Comparison of ENCODE assay signal across 18 cellular contexts in the genomic region with DNA sequence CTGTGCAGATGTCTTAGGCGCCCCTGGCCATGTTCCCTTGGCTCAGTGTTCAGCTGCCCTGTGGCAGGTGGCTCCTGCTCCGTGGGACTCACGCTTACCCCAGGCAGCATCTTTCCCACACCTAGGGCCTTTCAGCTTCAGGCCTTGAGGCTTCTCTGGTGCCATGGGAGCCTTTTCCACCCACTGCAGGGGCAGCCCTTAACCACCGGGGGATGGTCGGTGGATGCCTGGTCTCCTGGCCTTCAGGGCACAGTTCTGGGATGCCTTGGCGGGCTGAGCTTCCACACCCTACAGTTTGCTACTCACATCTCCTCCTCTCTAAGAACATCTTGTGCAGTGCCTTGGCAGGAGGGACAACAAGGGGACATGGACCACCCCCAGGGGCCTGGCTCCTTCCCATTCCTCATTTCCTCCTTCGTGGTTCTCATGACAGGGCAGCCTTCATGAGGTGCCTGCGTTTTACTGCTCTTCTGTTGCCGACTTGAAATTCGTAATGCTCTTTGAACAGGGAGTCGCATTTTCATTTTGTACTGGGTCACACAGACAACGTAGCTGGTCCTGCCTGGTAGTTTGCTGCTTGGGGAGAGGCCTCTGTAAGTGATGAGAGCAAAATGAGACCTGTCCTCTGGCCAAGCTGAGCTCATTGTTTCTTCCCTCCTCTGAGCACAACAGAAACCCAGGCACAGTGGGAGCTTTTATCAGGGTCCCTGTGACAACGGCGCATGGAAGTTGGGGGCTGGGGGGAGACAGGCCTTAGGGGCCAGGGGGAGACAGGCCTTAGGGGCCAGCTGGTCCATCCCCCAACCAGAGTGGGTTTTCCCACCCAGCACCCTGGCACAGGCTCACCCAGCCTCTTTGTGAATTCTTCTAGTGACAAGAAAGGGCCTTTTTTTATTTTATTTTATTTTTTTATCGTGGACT.
A peak's percentile ranks its signal among the peaks of the same experiment; 100 is the strongest.
DNase-seq lines count a peak whose midpoint lies in the region; ATAC-seq and TF ChIP-seq lines count a peak whose summit lies in the region.
"Had no signal": no experiment of that assay in that cellular context is flagged by ENCODE, and none has a peak within 500 bp of the region (broad histone marks: within the 10 kb centered on the region; RNA-seq: fewer than 3 reads in every experiment).

No MANE protein-coding gene starts in this region.

- H3K4me3 ChIP-seq in CD8-positive, alpha-beta T cell (ENCODE audit: low read depth, low read length): no peak overlapping the region
- H3K4me3 ChIP-seq in dorsolateral prefrontal cortex (peak overlapping the region in 3 of 59 donors; percentile 9 to 18 (median 11)), neuronal stem cell (ENCODE audit: low read length in 2 of 2) (no peak overlapping the region), stomach (no peak overlapping the region)
- H3K4me3 ChIP-seq: esophagus squamous epithelium, GM23248, psoas muscle had no signal

- H2BK15ac ChIP-seq in neuronal stem cell (ENCODE audit: low read length): no peak overlapping the region

- no peak overlapping the region for H2BK5ac ChIP-seq in neuronal stem cell (ENCODE audit: low read length)

- no peak for DNase-seq in CD8-positive, alpha-beta T cell
- DNase-seq in NCI-H69 (lab: John Stamatoyannopoulos, UW) (peak; percentile 50), dorsolateral prefrontal cortex (peak in 7 of 10 donors; percentile 55 to 78 (median 66)), neuronal stem cell (ENCODE audit: low spot score) (no peak), 8988T (no peak), stomach (no peak)
- DNase-seq: activated CD4-positive, alpha-beta T cell treated with anti-CD3 and anti-CD28 coated beads, Interleukin-2, amount 50 U/mL, for 4 hours; central memory CD4-positive, alpha-beta T cell; effector CD4-positive, alpha-beta T cell; esophagus squamous epithelium; GF-D8; MM.1S; NCI-H1694 treated with DMSO at 0.1 percent for 48 hours; NCI-H510A had no signal

- peak overlapping the region; percentile 16 for H3K18ac ChIP-seq in neuronal stem cell (ENCODE audit: low read length)

- H3K23ac ChIP-seq in neuronal stem cell (ENCODE audit: low read depth, low read length, poor library complexity): no peak overlapping the region

- H3K27me3 ChIP-seq in CD8-positive, alpha-beta T cell (ENCODE audit: insufficient read depth, low read length): no peaks in the 10 kb centered on the region
- H3K27me3 ChIP-seq in dorsolateral prefrontal cortex (no peaks in the 10 kb centered on the region), neuronal stem cell (ENCODE audit: control insufficient read depth in 3 of 3, insufficient read depth in 3 of 3, low read depth in 1 of 3, low read length in 3 of 3) (peaks cover 0 to 4% (median 0%) of the 10 kb centered on the region in 3 experiments), stomach (no peaks in the 10 kb centered on the region)

- no peak overlapping the region for H3K4me3 Mint-ChIP-seq in CD8-positive, alpha-beta T cell

- H3K27me3 Mint-ChIP-seq in CD8-positive, alpha-beta T cell (ENCODE audit: low read depth): no peaks in the 10 kb centered on the region

- no peak overlapping the region for H4K91ac ChIP-seq in neuronal stem cell (ENCODE audit: low read depth, low read length, poor library complexity)

- CTCF ChIA-PET in CD8-positive, alpha-beta T cell (lab: Charles Lee): interaction anchor here (0.9 kb wide), 1 partner anchor 9 kb away, joined by 3 read pairs; no protein-coding TSS in a partner anchor

- POLR2A ChIA-PET in CD8-positive, alpha-beta T cell (lab: Charles Lee): no interaction called here

- no peaks in the 10 kb centered on the region for H3K36me3 Mint-ChIP-seq in CD8-positive, alpha-beta T cell

- H3K4me2 ChIP-seq in neuronal stem cell (ENCODE audit: insufficient read depth, low read length, poor library complexity, severe bottlenecking): no peak overlapping the region

- ATAC-seq in CD8-positive, alpha-beta T cell: no peak
- no peak for ATAC-seq in GM18861 (IDR thresholded peaks at IDR 0.05; ENCODE audit: unreplicated experiment)
- ATAC-seq in HG03442 (IDR thresholded peaks at IDR 0.05; ENCODE audit: unreplicated experiment): no peak
- ATAC-seq: psoas muscle had no signal

- no peak overlapping the region for H3K4ac ChIP-seq in neuronal stem cell (ENCODE audit: low read length)

- H3K79me1 ChIP-seq in neuronal stem cell (ENCODE audit: low read depth, low read length): no peaks in the 10 kb centered on the region

- H3K14ac ChIP-seq in neuronal stem cell (ENCODE audit: low read length): no peak overlapping the region

- no peak overlapping the region for H3K9ac ChIP-seq in neuronal stem cell (ENCODE audit: low read depth, low read length, poor library complexity)
- H3K9ac ChIP-seq: GM23248 had no signal

- peak overlapping the region; percentile 56 for H2AFZ ChIP-seq in neuronal stem cell (ENCODE audit: low read length)
- H2AFZ ChIP-seq: GM23248 had no signal

- H3K9me3 Mint-ChIP-seq in CD8-positive, alpha-beta T cell: no peaks in the 10 kb centered on the region

- TF ChIP-seq POLR2A in stomach (IDR thresholded peaks at IDR 0.05): no peak

- intact Hi-C loops in CD8-positive, alpha-beta T cell (cut with DNase I, micrococcal nuclease): no loop called here
- intact Hi-C loops in dorsolateral prefrontal cortex (cut with DNase I): loop anchor here (2.0 to 5.0 kb wide), 4 partner anchors 35 to 93 kb away; a partner anchor contains a TSS
- intact Hi-C loops in stomach (cut with DNase I; ENCODE audit: low total_unique reads): no loop called here

- TF ChIP-seq CTCF in CD8-positive, alpha-beta T cell (IDR thresholded peaks at IDR 0.05): no peak
- TF ChIP-seq CTCF in dorsolateral prefrontal cortex (IDR thresholded peaks at IDR 0.05 in 54 of 56, conservative IDR thresholded peaks at IDR 0.05 in 2 of 56; ENCODE audit: low read depth in 1 of 56, partially characterized antibody in 56 of 56): peak in 2 of 56 donors; percentile 5 to 14
- TF ChIP-seq CTCF in stomach (IDR thresholded peaks at IDR 0.05): no peak

- TF ChIP-seq EP300 in stomach (IDR thresholded peaks at IDR 0.05): no peak

- no CpG with 5 or more reads among the region's 15 CpGs for WGBS in neuronal stem cell (ENCODE audit: extremely low coverage in 2 of 2, insufficient read length in 2 of 2, insufficient replicate concordance in 1 of 2), 2 donors
- WGBS in stomach, 5 donors: 88 to 94% (median 93%) methylated on average over 13 to 15 of the region's 15 CpGs

- H3K36me3 ChIP-seq in CD8-positive, alpha-beta T cell (ENCODE audit: insufficient read depth, low read length): no peaks in the 10 kb centered on the region
- H3K36me3 ChIP-seq in neuronal stem cell (replicated peaks in 1 of 2; ENCODE audit: control insufficient read depth in 2 of 2, insufficient read depth in 2 of 2, low read length in 2 of 2): no peaks in the 10 kb centered on the region
- no peaks in the 10 kb centered on the region for H3K36me3 ChIP-seq in stomach
- H3K36me3 ChIP-seq: esophagus squamous epithelium had no signal

- peak overlapping the region; percentile 82 for H3K27ac Mint-ChIP-seq in CD8-positive, alpha-beta T cell

- H2AK5ac ChIP-seq in neuronal stem cell (ENCODE audit: low read depth, low read length): peak overlapping the region; percentile 62

- H4K8ac ChIP-seq in neuronal stem cell (ENCODE audit: low read depth, low read length): peak overlapping the region; percentile 57

- H3K4me1 ChIP-seq in CD8-positive, alpha-beta T cell (ENCODE audit: insufficient read depth, low read length): peaks cover 35% of the 10 kb centered on the region
- H3K4me1 ChIP-seq in neuronal stem cell (ENCODE audit: control insufficient read depth in 2 of 2, insufficient read depth in 1 of 2, low read depth in 1 of 2, low read length in 2 of 2) (peaks cover 15 to 17% of the 10 kb centered on the region in 2 donors), stomach (peaks cover 0 to 32% (median 5%) of the 10 kb centered on the region in 4 donors)
- H3K4me1 ChIP-seq: psoas muscle had no signal

- H2BK120ac ChIP-seq in neuronal stem cell (ENCODE audit: low read depth, low read length): no peak overlapping the region

- no peak overlapping the region for H2BK12ac ChIP-seq in neuronal stem cell (ENCODE audit: low read length)

- H3K9me3 ChIP-seq in CD8-positive, alpha-beta T cell (ENCODE audit: low read length): no peaks in the 10 kb centered on the region
- H3K9me3 ChIP-seq in neuronal stem cell (replicated peaks in 1 of 2; ENCODE audit: control insufficient read depth in 2 of 2, insufficient read depth in 1 of 2, low read depth in 1 of 2, low read length in 2 of 2): no peaks in the 10 kb centered on the region
- H3K9me3 ChIP-seq in stomach: no peaks in the 10 kb centered on the region
- H3K9me3 ChIP-seq: esophagus squamous epithelium, psoas muscle had no signal

- H3K27ac ChIP-seq in CD8-positive, alpha-beta T cell (ENCODE audit: low read depth, low read length): no peak overlapping the region
- H3K27ac ChIP-seq in dorsolateral prefrontal cortex: peak overlapping the region; percentile 78 to 100 (median 97)
- no peak overlapping the region for H3K27ac ChIP-seq in neuronal stem cell (replicated peaks; ENCODE audit: low read length)
- no peak overlapping the region for H3K27ac ChIP-seq in stomach
- H3K27ac ChIP-seq: esophagus squamous epithelium, GM23248, psoas muscle had no signal

- H3K4me1 Mint-ChIP-seq in CD8-positive, alpha-beta T cell (ENCODE audit: low read depth): peaks cover 39% of the 10 kb centered on the region

Comparison
In these comparisons a context has a peak if more than half of its experiments do, and no peak if none do; other contexts are left out.
1. DNase-seq: peak in NCI-H69 (single experiment) and dorsolateral prefrontal cortex (7 of 10); none in CD8-positive, alpha-beta T cell (0 of 7), neuronal stem cell (single experiment), 8988T (single experiment) and stomach (single experiment).
2. H3K27ac ChIP-seq: peak in dorsolateral prefrontal cortex (59 of 59); none in CD8-positive, alpha-beta T cell (single experiment), neuronal stem cell (single experiment) and stomach (0 of 5).
3. intact Hi-C loops: an anchor here in dorsolateral prefrontal cortex (2.0 to 5.0 kb wide); none called in CD8-positive, alpha-beta T cell and stomach.